Comparison of ENCODE assay signal across 25 cellular contexts in the genomic region with DNA sequence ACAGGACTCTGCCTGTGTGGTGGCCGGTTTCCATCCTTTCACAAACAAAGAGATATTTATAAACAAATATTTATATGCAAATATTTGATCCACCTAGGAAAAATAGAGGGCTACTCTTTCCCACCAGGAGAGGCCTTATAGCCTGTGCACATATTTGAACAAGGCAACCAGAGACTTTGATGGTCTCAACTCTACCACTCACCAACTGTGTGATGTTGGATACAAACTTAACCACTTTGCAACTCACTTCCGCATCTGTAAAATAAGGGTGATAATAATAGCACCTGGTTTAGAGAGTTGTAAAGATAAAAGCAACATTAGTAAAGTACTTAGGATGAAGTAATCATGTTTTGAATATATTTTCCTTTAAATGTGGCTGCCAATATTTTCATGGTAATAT. TPM values are rescaled to one million over a fixed set of nuclear protein-coding genes. Genes with fewer than 3 reads are reported as not detected.
"Had no signal": no experiment of that assay in that cellular context is flagged by ENCODE, and none has a peak within 500 bp of the region (broad histone marks: within the 10 kb centered on the region; RNA-seq: fewer than 3 reads in every experiment).

No MANE protein-coding gene starts in this region.

- H3K36me3 ChIP-seq: adrenal gland, breast epithelium, colonic mucosa had no signal

- H3K4me3 ChIP-seq: adrenal gland, breast epithelium, colonic mucosa had no signal

- H3K27me3 ChIP-seq: adrenal gland, breast epithelium, colonic mucosa had no signal

- H3K27me3 Mint-ChIP-seq: activated naive CD8-positive, alpha-beta T cell treated with anti-CD3 and anti-CD28 coated beads, Interleukin-2, amount 10 ng/mL, durations not matched to agents 7 days and 5 days had no signal

- H3K27ac ChIP-seq: adrenal gland, breast epithelium, colonic mucosa had no signal

- H3K4me1 Mint-ChIP-seq: activated B cell treated with CpG ODN at 0.5 μM for 24 hours; activated CD4-positive, alpha-beta T cell treated with anti-CD3 and anti-CD28 coated beads, Interleukin-2, amount 10 ng/mL, durations not matched to agents 24 days and 14 days; activated naive CD8-positive, alpha-beta T cell treated with anti-CD3 and anti-CD28 coated beads, Interleukin-2, amount 10 ng/mL, durations not matched to agents 7 days and 5 days; T-cell had no signal

- DNase-seq: activated B cell treated with CpG ODN at 0.5 μM for 24 hours; activated CD4-positive, alpha-beta T cell treated with anti-CD3 and anti-CD28 coated beads for 1 hour; activated CD4-positive, alpha-beta T cell treated with anti-CD3 and anti-CD28 coated beads, Interleukin-2, amount 10 ng/mL, durations not matched to agents 24 days and 14 days; activated CD4-positive, alpha-beta T cell treated with anti-CD3 and anti-CD28 coated beads, Interleukin-2, amount 50 U/mL, for 48 hours; activated CD8-positive, alpha-beta memory T cell treated with anti-CD3 and anti-CD28 coated beads for 24 hours; activated naive CD4-positive, alpha-beta T cell treated with anti-CD3 and anti-CD28 coated beads, Interleukin-2, amount 50 U/mL, for 16 hours; activated naive CD8-positive, alpha-beta T cell treated with anti-CD3 and anti-CD28 coated beads, Interleukin-2, amount 10 ng/mL, durations not matched to agents 7 days and 5 days; activated T-cell treated with anti-CD3 and anti-CD28 coated beads for 4 hours; activated T-cell treated with anti-CD3 and anti-CD28 coated beads, Interleukin-2, amount 50 U/mL, for 72 hours; adrenal gland; anterior cingulate cortex; caudate nucleus; colonic mucosa; MM.1S; NCI-H146; NCI-H187 treated with DMSO at 0.1 percent for 48 hours; NCI-H2081 treated with DMSO at 0.1 percent for 48 hours; NCI-H446 treated with DMSO at 0.1 percent for 48 hours; PC-3; SHP77; T-cell; T-helper 2 cell; T1000 had no signal

- H3K9me3 ChIP-seq: adrenal gland, breast epithelium, colonic mucosa had no signal

- H3K27ac Mint-ChIP-seq: activated B cell treated with CpG ODN at 0.5 μM for 24 hours; activated CD4-positive, alpha-beta T cell treated with anti-CD3 and anti-CD28 coated beads, Interleukin-2, amount 10 ng/mL, durations not matched to agents 24 days and 14 days; activated naive CD8-positive, alpha-beta T cell treated with anti-CD3 and anti-CD28 coated beads, Interleukin-2, amount 10 ng/mL, durations not matched to agents 7 days and 5 days; activated T-cell treated with anti-CD3 and anti-CD28 coated beads, Interleukin-2, amount 50 U/mL, for 72 hours; T-cell had no signal

- H3K4me3 Mint-ChIP-seq: activated B cell treated with CpG ODN at 0.5 μM for 24 hours; activated CD4-positive, alpha-beta T cell treated with anti-CD3 and anti-CD28 coated beads, Interleukin-2, amount 10 ng/mL, durations not matched to agents 24 days and 14 days; activated naive CD8-positive, alpha-beta T cell treated with anti-CD3 and anti-CD28 coated beads, Interleukin-2, amount 10 ng/mL, durations not matched to agents 7 days and 5 days; activated T-cell treated with anti-CD3 and anti-CD28 coated beads, Interleukin-2, amount 50 U/mL, for 72 hours; T-cell had no signal

- ATAC-seq: activated T-cell treated with anti-CD3 and anti-CD28 coated beads, Interleukin-2, amount 50 U/mL, for 72 hours; PC-3; T-cell had no signal

- H3K4me1 ChIP-seq: adrenal gland, breast epithelium, colonic mucosa had no signal

RNA-seq across cellular contexts. Expression of a gene that starts 1.5 kb away (rescaled TPM):
- total RNA-seq: activated B cell treated with CpG ODN at 0.5 μM for 24 hours; activated CD4-positive, alpha-beta T cell treated with anti-CD3 and anti-CD28 coated beads, Interleukin-2, amount 10 ng/mL, durations not matched to agents 24 days and 14 days; cerebellum; PC-3 had no signal

RNA-seq across cellular contexts. Expression of a gene that starts 29.2 kb away (rescaled TPM):
- total RNA-seq: activated B cell treated with CpG ODN at 0.5 μM for 24 hours; activated CD4-positive, alpha-beta T cell treated with anti-CD3 and anti-CD28 coated beads, Interleukin-2, amount 10 ng/mL, durations not matched to agents 24 days and 14 days; activated naive CD8-positive, alpha-beta T cell treated with anti-CD3 and anti-CD28 coated beads, Interleukin-2, amount 10 ng/mL, durations not matched to agents 7 days and 5 days; activated T-cell treated with anti-CD3 and anti-CD28 coated beads, Interleukin-2, amount 50 U/mL, for 72 hours; breast epithelium; cerebellum; colonic mucosa; PC-3 had no signal

RNA-seq across cellular contexts. Expression of a gene that starts 37.5 kb away (rescaled TPM):
- total RNA-seq: activated B cell treated with CpG ODN at 0.5 μM for 24 hours; activated CD4-positive, alpha-beta T cell treated with anti-CD3 and anti-CD28 coated beads, Interleukin-2, amount 10 ng/mL, durations not matched to agents 24 days and 14 days; activated naive CD8-positive, alpha-beta T cell treated with anti-CD3 and anti-CD28 coated beads, Interleukin-2, amount 10 ng/mL, durations not matched to agents 7 days and 5 days; activated T-cell treated with anti-CD3 and anti-CD28 coated beads, Interleukin-2, amount 50 U/mL, for 72 hours; adrenal gland; breast epithelium; cerebellum; colonic mucosa; PC-3; T-cell had no signal

RNA-seq across cellular contexts. Expression of a gene that starts 40.8 kb away (rescaled TPM):
- total RNA-seq: activated B cell treated with CpG ODN at 0.5 μM for 24 hours; activated CD4-positive, alpha-beta T cell treated with anti-CD3 and anti-CD28 coated beads, Interleukin-2, amount 10 ng/mL, durations not matched to agents 24 days and 14 days; activated T-cell treated with anti-CD3 and anti-CD28 coated beads, Interleukin-2, amount 50 U/mL, for 72 hours; cerebellum; colonic mucosa; PC-3; T-cell had no signal
